ENCODE assay signal across 15 cellular contexts in genomic region chr10:29773675-29774091, GRCh38.
"Had no signal": no experiment of that assay in that cellular context is flagged by ENCODE, and none has a peak within 500 bp of the region (broad histone marks: within the 10 kb centered on the region; RNA-seq: fewer than 3 reads in every experiment).

No MANE protein-coding gene starts in this region.

- H3K27ac Mint-ChIP-seq: endodermal cell; naive thymus-derived CD8-positive, alpha-beta T cell had no signal

- H3K36me3 ChIP-seq: heart left ventricle, neutrophil, suprapubic skin, thyroid gland, upper lobe of left lung, uterus had no signal

- DNase-seq: effector CD4-positive, alpha-beta T cell; endodermal cell; erythroblast; heart left ventricle; hippocampal formation; naive thymus-derived CD8-positive, alpha-beta T cell; psoas muscle; small intestine; stimulated activated CD4-positive, alpha-beta T cell treated with anti-CD3 and anti-CD28 coated beads, Interleukin-12 subunit alpha, Interleukin-12 subunit beta, amount 100 ng/mL, for 4 hours; stimulated activated naive CD4-positive, alpha-beta T cell treated with Interleukin-2 at 50 U/mL for 16 hours; thyroid gland; upper lobe of left lung; uterus had no signal

- H3K27ac ChIP-seq: psoas muscle, suprapubic skin, thyroid gland, upper lobe of left lung, uterus had no signal

- H3K4me1 ChIP-seq: heart left ventricle, suprapubic skin, thyroid gland, upper lobe of left lung, uterus had no signal

- H3K4me3 ChIP-seq: heart left ventricle, psoas muscle, suprapubic skin, thyroid gland, upper lobe of left lung, uterus had no signal

- H3K4me3 Mint-ChIP-seq: endodermal cell; naive thymus-derived CD8-positive, alpha-beta T cell had no signal

- H3K9me3 ChIP-seq: heart left ventricle, neutrophil, psoas muscle, suprapubic skin, thyroid gland, upper lobe of left lung, uterus had no signal

- ATAC-seq: heart left ventricle; naive thymus-derived CD8-positive, alpha-beta T cell had no signal

- H3K27me3 ChIP-seq: heart left ventricle, neutrophil, suprapubic skin, thyroid gland, upper lobe of left lung, uterus had no signal

- H3K4me1 Mint-ChIP-seq: endodermal cell had no signal
